In the genomic region with DNA sequence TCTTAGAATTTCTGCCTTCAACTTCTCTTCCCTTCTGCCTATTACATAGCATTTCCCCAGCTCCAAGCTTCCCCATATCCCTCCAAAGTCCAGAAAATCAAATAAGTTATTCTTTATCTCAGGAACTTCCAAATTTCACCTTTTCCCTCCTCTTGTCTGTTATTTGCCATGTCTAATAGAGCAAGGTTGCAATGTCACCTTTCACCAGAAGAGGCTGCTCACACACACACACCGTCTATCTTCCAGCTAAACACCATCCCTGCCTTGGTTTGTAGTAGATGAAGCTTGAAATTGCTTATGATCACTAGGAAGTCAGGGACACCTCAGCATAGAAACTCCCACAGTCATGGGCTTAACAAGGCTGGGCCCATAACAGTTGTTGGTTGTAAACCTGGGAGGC, we compare ENCODE assay signal across 25 cellular contexts. TPM values are rescaled to one million over a fixed set of nuclear protein-coding genes. Genes with fewer than 3 reads are reported as not detected.
DNase-seq lines count a peak whose midpoint lies in the region; ATAC-seq and TF ChIP-seq lines count a peak whose summit lies in the region.
"Had no signal": no experiment of that assay in that cellular context is flagged by ENCODE, and none has a peak within 500 bp of the region (broad histone marks: within the 10 kb centered on the region; RNA-seq: fewer than 3 reads in every experiment).

No MANE protein-coding gene starts in this region.

- H3K36me3 ChIP-seq in OCI-LY7 (ENCODE audit: insufficient read depth, low read length): no peaks in the 10 kb centered on the region

- no peaks in the 10 kb centered on the region for H4K20me1 ChIP-seq in OCI-LY7 (ENCODE audit: insufficient read depth, low read length)

- no peak overlapping the region for H3K4me2 ChIP-seq in OCI-LY7 (ENCODE audit: low read length)
- H3K4me2 ChIP-seq: hepatocyte had no signal

- H3K4me1 Mint-ChIP-seq in T-helper 17 cell: no peaks in the 10 kb centered on the region
- H3K4me1 Mint-ChIP-seq: activated CD4-positive, alpha-beta memory T cell treated with anti-CD3 and anti-CD28 coated beads, Interleukin-2, amount 10 ng/mL, durations not matched to agents 7 days and 5 days; activated naive CD4-positive, alpha-beta T cell treated with anti-CD3 and anti-CD28 coated beads, Interleukin-2, amount 50 U/mL, for 24 hours; IgD-negative memory B cell had no signal

- no peak for ATAC-seq in T-helper 17 cell
- ATAC-seq in HG02571 (IDR thresholded peaks at IDR 0.05; ENCODE audit: unreplicated experiment): no peak
- ATAC-seq: activated T-cell treated with anti-CD3 and anti-CD28 coated beads, Interleukin-2, amount 50 U/mL, for 4 hours; CD8-positive, alpha-beta T cell; sciatic nerve had no signal

- no peak overlapping the region for H3K27ac Mint-ChIP-seq in T-helper 17 cell
- H3K27ac Mint-ChIP-seq: activated CD4-positive, alpha-beta memory T cell treated with anti-CD3 and anti-CD28 coated beads, Interleukin-2, amount 10 ng/mL, durations not matched to agents 7 days and 5 days; CD8-positive, alpha-beta T cell; IgD-negative memory B cell had no signal

- DNase-seq in AG04450 (ENCODE audit: low read depth, low spot score) (no peak), OCI-LY7 (ENCODE audit: low spot score) (no peak), epithelial cell of proximal tubule (ENCODE audit: low read depth) (no peak), SK-N-DZ (ENCODE audit: low spot score) (no peak), COR-L47 (lab: John Stamatoyannopoulos, UW) (no peak), T-helper 17 cell (no peak)
- DNase-seq: activated CD4-positive, alpha-beta memory T cell treated with anti-CD3 and anti-CD28 coated beads, Interleukin-2, amount 10 ng/mL, durations not matched to agents 7 days and 5 days; activated T-cell treated with anti-CD3 and anti-CD28 coated beads, Interleukin-2, amount 50 U/mL, for 4 hours; CD8-positive, alpha-beta T cell; EL; NCI-H1930; NCI-H510A treated with DMSO at 0.1 percent for 48 hours; stimulated activated naive CD4-positive, alpha-beta T cell; T-helper 1 cell had no signal

- H3K27ac ChIP-seq in AG04450 (ENCODE audit: low read depth, low read length): no peak overlapping the region
- no peak overlapping the region for H3K27ac ChIP-seq in OCI-LY7 (ENCODE audit: low read depth, low read length, poor library complexity, severe bottlenecking)
- H3K27ac ChIP-seq: hepatocyte, VCaP had no signal

- no peaks in the 10 kb centered on the region for H3K36me3 Mint-ChIP-seq in T-helper 17 cell (ENCODE audit: low read depth)

- H3K27me3 Mint-ChIP-seq in T-helper 17 cell: peaks cover 6% of the 10 kb centered on the region

- intact Hi-C loops in OCI-LY7 (cut with micrococcal nuclease; ENCODE audit: unreplicated experiment): no loop called here

- H3K79me2 ChIP-seq in OCI-LY7 (ENCODE audit: insufficient read depth, low read depth, low read length): no peaks in the 10 kb centered on the region
- H3K79me2 ChIP-seq: hepatocyte had no signal

- H2AFZ ChIP-seq in OCI-LY7 (ENCODE audit: low read length): no peak overlapping the region
- H2AFZ ChIP-seq: hepatocyte had no signal

- H3K4me1 ChIP-seq in OCI-LY7 (ENCODE audit: insufficient read depth, low read length, poor library complexity, severe bottlenecking): no peaks in the 10 kb centered on the region

- CTCF ChIA-PET in AG04450 (lab: Charles Lee) (no interaction called here), OCI-LY7 (lab: Charles Lee; ENCODE audit: unreplicated experiment) (no interaction called here)

- no peak overlapping the region for H3K4me3 Mint-ChIP-seq in T-helper 17 cell
- H3K4me3 Mint-ChIP-seq: activated CD4-positive, alpha-beta memory T cell treated with anti-CD3 and anti-CD28 coated beads, Interleukin-2, amount 10 ng/mL, durations not matched to agents 7 days and 5 days; activated naive CD4-positive, alpha-beta T cell treated with anti-CD3 and anti-CD28 coated beads, Interleukin-2, amount 50 U/mL, for 24 hours; activated T-cell treated with anti-CD3 and anti-CD28 coated beads, Interleukin-2, amount 50 U/mL, for 4 hours; CD8-positive, alpha-beta T cell had no signal

- POLR2A ChIA-PET in AG04450 (lab: Yijun Ruan, JAX) (no interaction called here), OCI-LY7 (lab: Charles Lee) (no interaction called here)

- H3K27me3 ChIP-seq in AG04450 (ENCODE audit: control insufficient read depth, insufficient read depth, low read length): peaks cover 13% of the 10 kb centered on the region

- no TSS peak for BruUV-seq in OCI-LY7 (replicated peaks; lab: Mats Ljungman, UMichigan)

- TF ChIP-seq CTCF in AG04450 (IDR thresholded peaks at IDR 0.05; ENCODE audit: low read depth, low read length): peak; percentile 17; the same call in 1 of the 2 replicates
- 0 out of 2 replicates have a peak, but pooled peaks have one; percentile 12 for TF ChIP-seq CTCF in GM12874 (IDR thresholded peaks at IDR 0.05; ENCODE audit: insufficient read depth, low read depth, low read length)
- TF ChIP-seq CTCF in OCI-LY7 (conservative IDR thresholded peaks at IDR 0.05; ENCODE audit: low read length): peak; percentile 35; the same call in 1 of the 2 replicates
- peak; percentile 30 for TF ChIP-seq CTCF in epithelial cell of proximal tubule (conservative IDR thresholded peaks at IDR 0.05; ENCODE audit: low read depth, low read length)

- no peaks in the 10 kb centered on the region for H3K9me2 ChIP-seq in OCI-LY7 (ENCODE audit: insufficient read depth, low read length)

- no peak overlapping the region for H3K4me3 ChIP-seq in AG04450 (ENCODE audit: low read depth, low read length)
- no peak overlapping the region for H3K4me3 ChIP-seq in OCI-LY7 (ENCODE audit: low read depth, low read length, poor library complexity, severe bottlenecking)
- no peak overlapping the region for H3K4me3 ChIP-seq in epithelial cell of proximal tubule (ENCODE audit: low read depth, low read length)
- H3K4me3 ChIP-seq: hepatocyte, lung had no signal

- H3K9me3 ChIP-seq in AG04450 (ENCODE audit: control insufficient read depth, insufficient read depth, low read length) (peaks cover 25% of the 10 kb centered on the region), OCI-LY7 (ENCODE audit: low read length) (peaks cover 6% of the 10 kb centered on the region), T-helper 17 cell (ENCODE audit: control insufficient read depth, low read length, poor library complexity, severe bottlenecking) (no peaks in the 10 kb centered on the region)

RNA-seq across cellular contexts. Expression of a gene that starts 48.4 kb away (rescaled TPM):
- polyA plus RNA-seq in AG04450 (2011; rRNA removed): not detected in 2 replicates
- polyA minus RNA-seq in AG04450 (2011; rRNA and poly(A)+ RNA removed): not detected in 2 replicates
- not detected in 2 replicates for total RNA-seq in OCI-LY7 (2014; rRNA removed; shearing (Covaris generic))
- not detected in 2 replicates for total RNA-seq in OCI-LY7 (2022)
- not detected in 2 replicates for total RNA-seq in epithelial cell of proximal tubule
- not detected in 2 replicates for polyA plus RNA-seq in SK-N-DZ (2014; cell fraction: cytosol; rRNA removed)
- not detected in 2 replicates for polyA plus RNA-seq in SK-N-DZ (2014; cell fraction: nucleus; rRNA removed)
- not detected for total RNA-seq in T-helper 17 cell
- total RNA-seq: activated CD4-positive, alpha-beta memory T cell treated with anti-CD3 and anti-CD28 coated beads, Interleukin-2, amount 10 ng/mL, durations not matched to agents 7 days and 5 days; activated T-cell treated with anti-CD3 and anti-CD28 coated beads, Interleukin-2, amount 50 U/mL, for 4 hours; CD8-positive, alpha-beta T cell; hepatocyte; lung; myocyte; osteocyte; sciatic nerve had no signal
- polyA plus RNA-seq: hepatocyte, IgD-negative memory B cell, lung, thymus had no signal
